17 cellular contexts compared by ENCODE assay signal in genomic region chr17:48809182-48809581, GRCh38. TPM values are rescaled to one million over a fixed set of nuclear protein-coding genes. Genes with fewer than 3 reads are reported as not detected.
"Had no signal": no experiment of that assay in that cellular context is flagged by ENCODE, and none has a peak within 500 bp of the region (broad histone marks: within the 10 kb centered on the region; RNA-seq: fewer than 3 reads in every experiment).

No MANE protein-coding gene starts in this region.

- H3K4me3 ChIP-seq: adrenal gland, cardiac muscle cell, esophagus muscularis mucosa, pancreas, sigmoid colon, uterus had no signal

- ATAC-seq: left ventricle myocardium superior, T-cell had no signal

- H3K36me3 ChIP-seq: adrenal gland, cardiac muscle cell, esophagus muscularis mucosa, pancreas, sigmoid colon, uterus had no signal

- H3K4me1 ChIP-seq: pancreas, uterus had no signal

- H3K27me3 ChIP-seq: adrenal gland, pancreas, uterus had no signal

- H3K27ac ChIP-seq: adrenal gland, cardiac muscle cell, esophagus muscularis mucosa, pancreas, uterus, VCaP had no signal

- H3K9me3 ChIP-seq: adrenal gland, esophagus muscularis mucosa, pancreas, sigmoid colon, uterus had no signal

- DNase-seq: activated CD4-positive, alpha-beta T cell treated with anti-CD3 and anti-CD28 coated beads for 1 hour; activated CD4-positive, alpha-beta T cell treated with anti-CD3 and anti-CD28 coated beads, Interleukin-2, amount 50 U/mL, for 48 hours; activated naive CD4-positive, alpha-beta T cell treated with anti-CD3 and anti-CD28 coated beads, Interleukin-2, amount 10 ng/mL, durations not matched to agents 7 days and 5 days; activated T-cell treated with anti-CD3 and anti-CD28 coated beads, Interleukin-2, amount 50 U/mL, for 1 hour; adrenal gland; left ventricle myocardium superior; naive B cell; pancreas; sigmoid colon; stimulated activated CD4-positive, alpha-beta T cell treated with anti-CD3 and anti-CD28 coated beads, Interleukin-2, amount 100 ng/mL, for 24 hours; T-cell; T-helper 9 cell; uterus had no signal

RNA-seq across cellular contexts. Expression of gene TTLL6, which starts 7.8 kb away (rescaled TPM):
- total RNA-seq: left ventricle myocardium superior, mesenteric fat pad, T-cell had no signal
